1 cellular context compared by ENCODE assay signal in genomic region chr12:31325524-31325875, GRCh38.
TF ChIP-seq lines count a peak whose summit lies in the region.

No MANE protein-coding gene starts in this region.

TF ChIP-seq in HepG2, 621 proteins besides CTCF, POLR2A, EP300 and RAD21 (continued from another document and continues in another):
- TF ChIP-seq ZNF598 (CRISPR knock-in tag; IDR thresholded peaks at IDR 0.05; ENCODE audit: borderline replicate concordance) = 0 out of 2 replicates have a peak, but pooled peaks have one; percentile 30
- 0 out of 2 replicates have a peak, but pooled peaks have one; percentile 1 for TF ChIP-seq ZNF687 (CRISPR knock-in tag; IDR thresholded peaks at IDR 0.05)
- no peak for TF ChIP-seq MED8 (CRISPR knock-in tag; IDR thresholded peaks at IDR 0.05; ENCODE audit: insufficient replicate concordance)
- no peak for TF ChIP-seq HNF4A (CRISPR knock-in tag; IDR thresholded peaks at IDR 0.05)
- no peak for TF ChIP-seq NKX3-1 (CRISPR knock-in tag; IDR thresholded peaks at IDR 0.05)
- no peak for TF ChIP-seq CHD2 (IDR thresholded peaks at IDR 0.05; ENCODE audit: low read depth, low read length)
- TF ChIP-seq KDM1A (CRISPR knock-in tag; IDR thresholded peaks at IDR 0.05) = no peak
- TF ChIP-seq ZSCAN21 (CRISPR knock-in tag; IDR thresholded peaks at IDR 0.05; ENCODE audit: borderline replicate concordance) = no peak
- TF ChIP-seq WIZ (CRISPR knock-in tag; IDR thresholded peaks at IDR 0.05) = peak; percentile 47; the same call in 1 of the 2 replicates
- no peak for TF ChIP-seq ZNF317 (CRISPR knock-in tag; IDR thresholded peaks at IDR 0.05)
- no peak for TF ChIP-seq HHEX (CRISPR knock-in tag; IDR thresholded peaks at IDR 0.05)
- TF ChIP-seq GTF2F1 (IDR thresholded peaks at IDR 0.05; ENCODE audit: low read length) = no peak
- TF ChIP-seq NAIF1 (CRISPR knock-in tag; IDR thresholded peaks at IDR 0.05; ENCODE audit: borderline replicate concordance) = no peak
- no peak for TF ChIP-seq NR1H2 (CRISPR knock-in tag; IDR thresholded peaks at IDR 0.05; ENCODE audit: borderline replicate concordance, low read depth)
- TF ChIP-seq ZSCAN31 (CRISPR knock-in tag; IDR thresholded peaks at IDR 0.05; ENCODE audit: low read depth) = no peak
- peak; percentile 29 for TF ChIP-seq AGO2 (optimal IDR thresholded peaks at IDR 0.05; ENCODE audit: low read depth, low read length)
- TF ChIP-seq ZNF839 (CRISPR knock-in tag; IDR thresholded peaks at IDR 0.05; ENCODE audit: borderline replicate concordance) = no peak
- TF ChIP-seq ZHX2 (IDR thresholded peaks at IDR 0.05; ENCODE audit: low read depth) = no peak
- TF ChIP-seq ZHX2 (CRISPR knock-in tag; IDR thresholded peaks at IDR 0.05; ENCODE audit: borderline replicate concordance) = peak; percentile 24; the same call in 1 of the 2 replicates
- no peak for TF ChIP-seq KMT2B (CRISPR knock-in tag; IDR thresholded peaks at IDR 0.05)
- TF ChIP-seq ZNF775 (CRISPR knock-in tag; IDR thresholded peaks at IDR 0.05; ENCODE audit: borderline replicate concordance) = no peak
- TF ChIP-seq IRF9 (CRISPR knock-in tag; IDR thresholded peaks at IDR 0.05; ENCODE audit: borderline replicate concordance) = peak; percentile 25; the same call in 1 of the 2 replicates
- 0 out of 2 replicates have a peak, but pooled peaks have one; percentile 44 for TF ChIP-seq ETV6 (CRISPR knock-in tag; conservative IDR thresholded peaks at IDR 0.05)
- TF ChIP-seq RBFOX2 (IDR thresholded peaks at IDR 0.05; ENCODE audit: low read depth, low read length) = peak; percentile 75
- peak; percentile 14; the same call in 1 of the 2 replicates for TF ChIP-seq ZFP90 (CRISPR knock-in tag; IDR thresholded peaks at IDR 0.05; ENCODE audit: borderline replicate concordance)
- 0 out of 2 replicates have a peak, but pooled peaks have one; percentile 3 for TF ChIP-seq ZNF256 (CRISPR knock-in tag; conservative IDR thresholded peaks at IDR 0.05)
- no peak for TF ChIP-seq BATF2 (CRISPR knock-in tag; IDR thresholded peaks at IDR 0.05)
- TF ChIP-seq HNF1B (CRISPR knock-in tag; IDR thresholded peaks at IDR 0.05) = no peak
- no peak for TF ChIP-seq USF2 (IDR thresholded peaks at IDR 0.05; ENCODE audit: low read depth, low read length)
- no peak for TF ChIP-seq USF2 (CRISPR knock-in tag; IDR thresholded peaks at IDR 0.05; ENCODE audit: borderline replicate concordance)
- no peak for TF ChIP-seq NFIC (IDR thresholded peaks at IDR 0.05; ENCODE audit: low read length)
- peak; percentile 8 for TF ChIP-seq PHF8 (CRISPR knock-in tag; IDR thresholded peaks at IDR 0.05)
- TF ChIP-seq CHCHD3 (CRISPR knock-in tag; IDR thresholded peaks at IDR 0.05) = no peak
- no peak for TF ChIP-seq ZNF446 (CRISPR knock-in tag; IDR thresholded peaks at IDR 0.05)
- 0 out of 2 replicates have a peak, but pooled peaks have one; percentile 1 for TF ChIP-seq MIER3 (CRISPR knock-in tag; IDR thresholded peaks at IDR 0.05; ENCODE audit: borderline replicate concordance)
- TF ChIP-seq EEA1 (CRISPR knock-in tag; IDR thresholded peaks at IDR 0.05; ENCODE audit: borderline replicate concordance) = peak; percentile 81; the same call in 1 of the 2 replicates
- no peak for TF ChIP-seq TEAD3 (CRISPR knock-in tag; optimal IDR thresholded peaks at IDR 0.05; ENCODE audit: borderline replicate concordance)
- no peak for TF ChIP-seq ZNF292 (CRISPR knock-in tag; IDR thresholded peaks at IDR 0.05; ENCODE audit: borderline replicate concordance, low read depth)
- no peak for TF ChIP-seq MLX (CRISPR knock-in tag; IDR thresholded peaks at IDR 0.05)
- TF ChIP-seq RXRB (CRISPR knock-in tag; IDR thresholded peaks at IDR 0.05; ENCODE audit: borderline replicate concordance) = no peak
- 0 out of 2 replicates have a peak, but pooled peaks have one; percentile 59 for TF ChIP-seq SAFB2 (CRISPR knock-in tag; IDR thresholded peaks at IDR 0.05; ENCODE audit: borderline replicate concordance, low read depth)
- peak; percentile 67; the same call in 1 of the 2 replicates for TF ChIP-seq SRY (CRISPR knock-in tag; IDR thresholded peaks at IDR 0.05)
- no peak for TF ChIP-seq ZFP62 (CRISPR knock-in tag; IDR thresholded peaks at IDR 0.05)
- TF ChIP-seq ISX (CRISPR knock-in tag; conservative IDR thresholded peaks at IDR 0.05) = 0 out of 2 replicates have a peak, but pooled peaks have one; percentile 18
- TF ChIP-seq ZNF703 (CRISPR knock-in tag; IDR thresholded peaks at IDR 0.05; ENCODE audit: borderline replicate concordance) = 0 out of 2 replicates have a peak, but pooled peaks have one; percentile 52
- no peak for TF ChIP-seq FOXA3 (CRISPR knock-in tag; IDR thresholded peaks at IDR 0.05)
- peak; percentile 3 to 29; a peak in 1 of 4 replicates for TF ChIP-seq HMGXB4 (CRISPR knock-in tag; IDR thresholded peaks at IDR 0.05; ENCODE audit: borderline replicate concordance in 1 of 2, low read depth in 1 of 2)
- no peak for TF ChIP-seq NRL (CRISPR knock-in tag; IDR thresholded peaks at IDR 0.05; ENCODE audit: borderline replicate concordance)
- peak; percentile 41; the same call in 1 of the 2 replicates for TF ChIP-seq SP2 (CRISPR knock-in tag; IDR thresholded peaks at IDR 0.05)
- TF ChIP-seq CAMTA2 (CRISPR knock-in tag; IDR thresholded peaks at IDR 0.05; ENCODE audit: borderline replicate concordance) = no peak
- TF ChIP-seq NCOA2 (CRISPR knock-in tag; IDR thresholded peaks at IDR 0.05) = no peak
